ENCODE assay signal across 8 cellular contexts in genomic region chr5:131379071-131379538, GRCh38.
A peak's percentile ranks its signal among the peaks of the same experiment; 100 is the strongest.
DNase-seq lines count a peak whose midpoint lies in the region; ATAC-seq and TF ChIP-seq lines count a peak whose summit lies in the region.

No MANE protein-coding gene starts in this region.

- peak; percentile 32 for ATAC-seq in GM18907 (IDR thresholded peaks at IDR 0.05; ENCODE audit: unreplicated experiment)
- ATAC-seq in HG03280 (IDR thresholded peaks at IDR 0.05; ENCODE audit: unreplicated experiment), result peak; percentile 30
- ATAC-seq in GM19035 (IDR thresholded peaks at IDR 0.05; ENCODE audit: unreplicated experiment), result no peak

- POLR2A ChIA-PET in RWPE1 (lab: Yijun Ruan, JAX; ENCODE audit: low non-redundant PET), result no interaction called here

- CTCF ChIA-PET in RWPE1 (lab: Yijun Ruan, JAX), result interaction anchor here (0.6 kb wide), 1 partner anchor 629 kb away, joined by 3 read pairs; no protein-coding TSS in a partner anchor

- H3K4me1 Mint-ChIP-seq in brain (peaks cover 25% of the 10 kb centered on the region), osteocyte (ENCODE audit: unreplicated experiment) (peaks cover 60% of the 10 kb centered on the region)

- no peaks in the 10 kb centered on the region for H3K27me3 Mint-ChIP-seq in brain
- no peaks in the 10 kb centered on the region for H3K27me3 Mint-ChIP-seq in osteocyte (ENCODE audit: unreplicated experiment)

- no peak overlapping the region for H3K27ac ChIP-seq in RWPE1

- DNase-seq in osteocyte (ENCODE audit: extremely low spot score, unreplicated experiment), result no peak
- no peak for DNase-seq in NCI-H187 treated with DMSO at 0.1 percent for 48 hours (lab: John Stamatoyannopoulos, UW)
- no peak for DNase-seq in NCI-H2081 treated with DMSO at 0.1 percent for 48 hours (lab: John Stamatoyannopoulos, UW)
- DNase-seq in RWPE1 (ENCODE audit: low spot score), result no peak

- H3K36me3 Mint-ChIP-seq in brain (peaks cover 4% of the 10 kb centered on the region), osteocyte (ENCODE audit: unreplicated experiment) (no peaks in the 10 kb centered on the region)

- H3K9me3 Mint-ChIP-seq in brain (no peaks in the 10 kb centered on the region), osteocyte (ENCODE audit: unreplicated experiment) (no peaks in the 10 kb centered on the region)

- H3K4me3 Mint-ChIP-seq in brain, result no peak overlapping the region
- H3K4me3 Mint-ChIP-seq in osteocyte (ENCODE audit: unreplicated experiment), result no peak overlapping the region

- H3K27ac Mint-ChIP-seq in brain (peak overlapping the region in 3 of 5 experiments; percentile 7 to 36 (median 35)), osteocyte (ENCODE audit: unreplicated experiment) (peak overlapping the region; percentile 90)

- TF ChIP-seq CTCF in brain (conservative IDR thresholded peaks at IDR 0.05) (no peak), osteocyte (IDR thresholded peaks at IDR 0.05) (no peak), RWPE1 (conservative IDR thresholded peaks at IDR 0.05; ENCODE audit: low read depth) (no peak)
